ENCODE assay signal across 8 cellular contexts in genomic region chr1:93908394-93909145, GRCh38. TPM values are rescaled to one million over a fixed set of nuclear protein-coding genes. Genes with fewer than 3 reads are reported as not detected.
DNase-seq lines count a peak whose midpoint lies in the region; ATAC-seq and TF ChIP-seq lines count a peak whose summit lies in the region.

No MANE protein-coding gene starts in this region.

- H3K9me3 ChIP-seq in aorta (ENCODE audit: control insufficient read depth, low read length) = no peaks in the 10 kb centered on the region

- intact Hi-C loops in left cardiac atrium (cut with DNase I) (no loop called here), aorta (cut with DNase I) (no loop called here)

- CTCF ChIA-PET in AG04449 (lab: Yijun Ruan, JAX) = interaction anchor here (0.6 to 2.6 kb wide), 30 partner anchors 10 to 428 kb away, joined by 3 to 49 read pairs (median 6); partner anchors contain the start of gene DNTTIP2

- DNase-seq in AG04449 (ENCODE audit: low read depth, low spot score) (no peak), RKO (ENCODE audit: low spot score) (peak; percentile 53), left cardiac atrium (peak; percentile 33), aorta (peak; percentile 59 to 84)
- DNase-seq in activated naive CD4-positive, alpha-beta T cell (lab: John Stamatoyannopoulos, UW) = peak; percentile 9 to 60 (median 35)

- H3K36me3 ChIP-seq in rectal smooth muscle tissue (ENCODE audit: control insufficient read depth, insufficient read depth, low read length) (no peaks in the 10 kb centered on the region), aorta (ENCODE audit: control insufficient read depth in 1 of 2, insufficient read depth in 2 of 2, low read length in 1 of 2) (no peaks in the 10 kb centered on the region)

- H3K27ac ChIP-seq in rectal smooth muscle tissue (ENCODE audit: low read depth, low read length) = peak overlapping the region; percentile 59
- peak overlapping the region; percentile 29 to 63 for H3K27ac ChIP-seq in aorta (ENCODE audit: low read depth in 1 of 2, low read length in 2 of 2)

- H3K27me3 ChIP-seq in rectal smooth muscle tissue (ENCODE audit: control insufficient read depth, insufficient read depth, low read length) (no peaks in the 10 kb centered on the region), aorta (ENCODE audit: control insufficient read depth in 1 of 2, insufficient read depth in 2 of 2, low read length in 1 of 2) (no peaks in the 10 kb centered on the region)

- H3K4me3 ChIP-seq in AG04449 (ENCODE audit: low read depth, low read length) (peak overlapping the region; percentile 76), rectal smooth muscle tissue (ENCODE audit: low read length) (peak overlapping the region; percentile 82), aorta (ENCODE audit: low read length in 2 of 2) (peak overlapping the region; percentile 97)

- POLR2A ChIA-PET in AG04449 (lab: Yijun Ruan, JAX) = interaction anchor here (0.6 to 1.0 kb wide), 2 partner anchors 81 to 112 kb away, joined by 3 read pairs; no protein-coding TSS in a partner anchor

- 0 to 1% methylated on average over 40 to 49 of the region's 49 CpGs for WGBS in aorta, 2 donors

- H3K4me1 ChIP-seq in rectal smooth muscle tissue (ENCODE audit: control insufficient read depth, insufficient read depth, low read length) = no peaks in the 10 kb centered on the region
- peaks cover 0 to 6% of the 10 kb centered on the region in 2 donors for H3K4me1 ChIP-seq in aorta (ENCODE audit: control insufficient read depth in 1 of 2, insufficient read depth in 2 of 2, low read length in 2 of 2)

- no peak for TF ChIP-seq CTCF in AG04449 (IDR thresholded peaks at IDR 0.05; ENCODE audit: insufficient read depth, low read length, missing control alignments)

- H3K9ac ChIP-seq in rectal smooth muscle tissue (ENCODE audit: low read length) = peak overlapping the region; percentile 39

- ATAC-seq in GM18858 (IDR thresholded peaks at IDR 0.05; ENCODE audit: unreplicated experiment) (peak; percentile 31), HG03064 (IDR thresholded peaks at IDR 0.05; ENCODE audit: low read depth, unreplicated experiment) (peak; percentile 45), left cardiac atrium (peak; percentile 22 to 28), aorta (ENCODE audit: low FRiP score) (peak; percentile 55)

RNA-seq across cellular contexts. Expression of gene GCLM, which starts 0.7 kb away (rescaled TPM):
- 10 to 100 TPM; 10.1 to 10.8 TPM for total RNA-seq in left cardiac atrium
- total RNA-seq in aorta = 10 to 100 TPM; 11.7 to 16.2 TPM
- 1 to 10 TPM; 6.8 to 8.1 TPM for polyA plus RNA-seq in aorta

RNA-seq across cellular contexts. Expression of gene DNTTIP2, which starts 29.6 kb away (rescaled TPM):
- total RNA-seq in left cardiac atrium (10 to 100 TPM; 34.4 to 46.9 TPM), aorta (10 to 100 TPM; 36.6 to 55.6 TPM)
- 10 to 100 TPM; 30.8 to 46.3 TPM for polyA plus RNA-seq in aorta
